ENCODE assay signal across 31 cellular contexts in genomic region chr3:195113536-195113935, GRCh38.
"Had no signal": no experiment of that assay in that cellular context is flagged by ENCODE, and none has a peak within 500 bp of the region (broad histone marks: within the 10 kb centered on the region; RNA-seq: fewer than 3 reads in every experiment).

No MANE protein-coding gene starts in this region.

- H3K36me3 Mint-ChIP-seq: activated naive CD8-positive, alpha-beta T cell treated with anti-CD3 and anti-CD28 coated beads for 36 hours; IgD-negative memory B cell; T-cell had no signal

- ATAC-seq: activated CD8-positive, alpha-beta T cell treated with anti-CD3 and anti-CD28 coated beads for 36 hours; activated T-cell treated with anti-CD3 and anti-CD28 coated beads, Interleukin-2, amount 50 U/mL, for 72 hours; activated T-helper 17 cell treated with anti-CD3 and anti-CD28 coated beads, Interleukin-2, amount 50 U/mL, for 72 hours; body of pancreas; SK-N-SH treated with all-trans-retinoic acid at 6 μM for 48 hours; T-cell had no signal

- H3K27me3 ChIP-seq: adrenal gland, body of pancreas, breast epithelium, MG63, Peyer's patch had no signal

- H3K36me3 ChIP-seq: adrenal gland, breast epithelium, MG63, Peyer's patch had no signal

- H3K9me3 ChIP-seq: adrenal gland, body of pancreas, breast epithelium, MG63, Peyer's patch had no signal

- H3K27ac Mint-ChIP-seq: activated B cell treated with CpG ODN at 0.5 μM for 24 hours; activated CD8-positive, alpha-beta T cell treated with anti-CD3 and anti-CD28 coated beads for 36 hours; activated naive CD8-positive, alpha-beta T cell treated with anti-CD3 and anti-CD28 coated beads for 36 hours; activated T-cell treated with anti-CD3 and anti-CD28 coated beads, Interleukin-2, amount 50 U/mL, for 72 hours; activated T-helper 17 cell treated with anti-CD3 and anti-CD28 coated beads, Interleukin-2, amount 50 U/mL, for 72 hours; IgD-negative memory B cell; T-cell had no signal

- DNase-seq: activated B cell treated with CpG ODN at 0.5 μM for 24 hours; activated CD4-positive, alpha-beta T cell treated with anti-CD3 and anti-CD28 coated beads for 1 hour; activated CD4-positive, alpha-beta T cell treated with anti-CD3 and anti-CD28 coated beads for 48 hours; activated CD8-positive, alpha-beta T cell treated with anti-CD3 and anti-CD28 coated beads for 36 hours; activated effector memory CD4-positive, alpha-beta T cell treated with anti-CD3 and anti-CD28 coated beads, Interleukin-2, amount 50 U/mL, for 16 hours; activated naive CD4-positive, alpha-beta T cell; activated naive CD4-positive, alpha-beta T cell treated with anti-CD3 and anti-CD28 coated beads, Interleukin-2, amount 50 U/mL, for 16 hours; activated naive CD8-positive, alpha-beta T cell treated with anti-CD3 and anti-CD28 coated beads for 36 hours; activated T-cell treated with anti-CD3 and anti-CD28 coated beads, Interleukin-2, amount 50 U/mL, for 1 hour; activated T-cell treated with anti-CD3 and anti-CD28 coated beads, Interleukin-2, amount 50 U/mL, for 72 hours; adrenal gland; body of pancreas; Kasumi-1; KG1; MG63; NCI-H1092; NCI-H1436 treated with DMSO at 0.1 percent for 48 hours; NCI-H2029; NCI-H345; Peyer's patch; RPMI8226; SIG-M5; T-cell; T-helper 2 cell; T-helper 9 cell had no signal

- H3K4me3 Mint-ChIP-seq: activated B cell treated with CpG ODN at 0.5 μM for 24 hours; activated CD8-positive, alpha-beta T cell treated with anti-CD3 and anti-CD28 coated beads for 36 hours; activated naive CD8-positive, alpha-beta T cell treated with anti-CD3 and anti-CD28 coated beads for 36 hours; activated T-cell treated with anti-CD3 and anti-CD28 coated beads, Interleukin-2, amount 50 U/mL, for 72 hours; activated T-helper 17 cell treated with anti-CD3 and anti-CD28 coated beads, Interleukin-2, amount 50 U/mL, for 72 hours; IgD-negative memory B cell; T-cell had no signal

- FAIRE-seq: astrocyte had no signal

- H3K27ac ChIP-seq: adrenal gland, body of pancreas, breast epithelium, Peyer's patch, VCaP had no signal

- H3K4me1 ChIP-seq: adrenal gland, body of pancreas, breast epithelium had no signal

- H3K9me3 Mint-ChIP-seq: activated B cell treated with CpG ODN at 0.5 μM for 24 hours; activated CD8-positive, alpha-beta T cell treated with anti-CD3 and anti-CD28 coated beads for 36 hours; activated naive CD8-positive, alpha-beta T cell treated with anti-CD3 and anti-CD28 coated beads for 36 hours; activated T-cell treated with anti-CD3 and anti-CD28 coated beads, Interleukin-2, amount 50 U/mL, for 72 hours; activated T-helper 17 cell treated with anti-CD3 and anti-CD28 coated beads, Interleukin-2, amount 50 U/mL, for 72 hours; IgD-negative memory B cell; T-cell had no signal

- H3K4me3 ChIP-seq: adrenal gland, body of pancreas, breast epithelium, MG63, Peyer's patch had no signal

- H3K4me1 Mint-ChIP-seq: activated T-helper 17 cell treated with anti-CD3 and anti-CD28 coated beads, Interleukin-2, amount 50 U/mL, for 72 hours had no signal
